Comparison of ENCODE assay signal across 18 cellular contexts in the genomic region with DNA sequence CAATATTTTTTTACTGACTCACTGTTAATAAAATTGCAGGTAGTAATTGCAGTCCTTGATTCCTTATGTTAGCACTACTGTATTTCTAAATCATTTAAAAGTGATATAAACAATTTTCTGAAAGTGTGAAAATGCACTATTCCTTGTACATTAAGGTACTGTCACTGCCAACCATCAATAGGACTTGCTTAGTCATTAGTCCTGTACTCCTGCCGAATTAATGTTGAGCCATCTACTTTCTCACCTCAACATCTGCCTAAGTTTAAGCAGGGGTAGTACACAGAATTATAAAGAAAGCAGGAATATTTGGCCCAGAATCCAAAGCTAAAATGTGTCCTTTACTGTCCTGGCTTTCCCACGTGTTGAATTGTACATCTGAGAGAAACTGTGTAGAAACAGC.
DNase-seq lines count a peak whose midpoint lies in the region; ATAC-seq and TF ChIP-seq lines count a peak whose summit lies in the region.
"Had no signal": no experiment of that assay in that cellular context is flagged by ENCODE, and none has a peak within 500 bp of the region (broad histone marks: within the 10 kb centered on the region; RNA-seq: fewer than 3 reads in every experiment).

No MANE protein-coding gene starts in this region.

- H2AFZ ChIP-seq in HCT116 (ENCODE audit: low read depth, low read length, poor library complexity, severe bottlenecking): peak overlapping the region; percentile 81
- H2AFZ ChIP-seq in PC-9: peak overlapping the region; percentile 24

- DNase-seq in DMS53 (lab: John Stamatoyannopoulos, UW) (peak; percentile 14), DMS53 treated with DMSO at 0.1 percent for 48 hours (lab: John Stamatoyannopoulos, UW; ENCODE audit: unreplicated experiment) (no peak), HCT116 (ENCODE audit: low read depth, low spot score) (no peak), PC-9 (no peak), glomerular visceral epithelial cell (ENCODE audit: extremely low spot score) (peak; percentile 3), midbrain (lab: John Stamatoyannopoulos, UW) (no peak), SKM-1 treated with dmso at 0.1 percent for 144 hours (lab: John Stamatoyannopoulos, UW; ENCODE audit: unreplicated experiment) (no peak), left lung (no peak)
- DNase-seq: 8988T, DMS153, EL, MV-4-11, NCI-H1417 treated with DMSO at 0.1 percent for 48 hours, NCI-H187 treated with DMSO at 0.1 percent for 48 hours, NCI-H226, NCI-H524 treated with DMSO at 0.1 percent for 48 hours, Right ventricle myocardium superior had no signal

- H3F3A ChIP-seq in PC-9 (ENCODE audit: insufficient read depth, low read depth): no peaks in the 10 kb centered on the region

- peak overlapping the region; percentile 38 for H3K4me2 ChIP-seq in HCT116 (ENCODE audit: low read length)
- H3K4me2 ChIP-seq in PC-9: no peak overlapping the region; the same call in 1 of the 2 replicates

- intact Hi-C loops in HCT116 (cut with micrococcal nuclease) (no loop called here), PC-9 (cut with micrococcal nuclease; ENCODE audit: unreplicated experiment) (no loop called here), left lung (cut with DNase I) (no loop called here)

- CTCF ChIA-PET in HCT116 (lab: Charles Lee): no interaction called here
- CTCF ChIA-PET in PC-9 (lab: Charles Lee): no interaction called here

- H4K20me1 ChIP-seq in HCT116 (ENCODE audit: insufficient read depth) (no peaks in the 10 kb centered on the region), PC-9 (ENCODE audit: insufficient read depth) (no peaks in the 10 kb centered on the region)

- POLR2A ChIA-PET in HCT116 (lab: Charles Lee): no interaction called here
- POLR2A ChIA-PET in PC-9 (lab: Charles Lee; ENCODE audit: unreplicated experiment): no interaction called here

- H3K4me1 ChIP-seq in HCT116 (ENCODE audit: control insufficient read depth in 1 of 2, insufficient read depth in 2 of 2, low read length in 2 of 2) (peaks cover 3 to 18% of the 10 kb centered on the region in 2 experiments; a peak in 3 of 4 replicates), PC-9 (replicated peaks; ENCODE audit: insufficient read depth) (peaks cover 9% of the 10 kb centered on the region), left lung (no peaks in the 10 kb centered on the region)

- H3K4me3 ChIP-seq in HCT116 (replicated peaks in 1 of 2; ENCODE audit: low read depth in 1 of 2, low read length in 2 of 2): no peak overlapping the region
- H3K4me3 ChIP-seq in PC-9: no peak overlapping the region
- no peak overlapping the region for H3K4me3 ChIP-seq in left lung
- H3K4me3 ChIP-seq: GM12878 had no signal

- TF ChIP-seq CTCF in HCT116 (IDR thresholded peaks at IDR 0.05 in 2 of 3, conservative IDR thresholded peaks at IDR 0.05 in 1 of 3; ENCODE audit: borderline replicate concordance in 1 of 3, insufficient read depth in 1 of 3, low read depth in 2 of 3, low read length in 2 of 3) (no peak), PC-9 (conservative IDR thresholded peaks at IDR 0.05) (no peak), left lung (IDR thresholded peaks at IDR 0.05) (no peak)

- ATAC-seq in HCT116 (0 out of 2 replicates have a peak, but pooled peaks have one; percentile 22), left lung (no peak)
- ATAC-seq: GM12878 had no signal

- H3K36me3 ChIP-seq in HCT116 (ENCODE audit: control insufficient read depth in 1 of 2, insufficient read depth in 2 of 2, low read length in 2 of 2) (no peaks in the 10 kb centered on the region), PC-9 (ENCODE audit: low read depth) (no peaks in the 10 kb centered on the region), left lung (no peaks in the 10 kb centered on the region)

- H3K27ac ChIP-seq in HCT116 (ENCODE audit: low read depth, low read length): no peak overlapping the region
- no peak overlapping the region for H3K27ac ChIP-seq in PC-9
- H3K27ac ChIP-seq in left lung: no peak overlapping the region

- RAD21 ChIA-PET in HCT116 (lab: Charles Lee; ENCODE audit: low non-redundant PET in 1 of 2, low total read pairs in 2 of 2, uncharacterized antibody in 2 of 2, unreplicated experiment in 2 of 2): no interaction called here

- TF ChIP-seq POLR2A in HCT116 (IDR thresholded peaks at IDR 0.05; ENCODE audit: borderline replicate concordance, extremely low read depth, insufficient read depth, insufficient read length): no peak

- H3K27me3 ChIP-seq in HCT116 (ENCODE audit: insufficient read depth, low read length): no peaks in the 10 kb centered on the region
- no peaks in the 10 kb centered on the region for H3K27me3 ChIP-seq in PC-9 (ENCODE audit: insufficient read depth, low read depth)
- no peaks in the 10 kb centered on the region for H3K27me3 ChIP-seq in left lung

- no peak overlapping the region for H3K9ac ChIP-seq in HCT116 (ENCODE audit: low read length)

- H3K9me3 ChIP-seq in HCT116 (ENCODE audit: control insufficient read depth in 1 of 2, insufficient read depth in 1 of 2, low read depth in 1 of 2, low read length in 2 of 2) (no peaks in the 10 kb centered on the region), PC-9 (ENCODE audit: insufficient read depth, low read depth) (no peaks in the 10 kb centered on the region), left lung (no peaks in the 10 kb centered on the region)

- H3K79me2 ChIP-seq in HCT116 (ENCODE audit: insufficient read depth, low read length): no peaks in the 10 kb centered on the region
- no peaks in the 10 kb centered on the region for H3K79me2 ChIP-seq in PC-9 (ENCODE audit: low read depth)

- BruUV-seq in HCT116 (replicated peaks; lab: Mats Ljungman, UMichigan) (no TSS peak), PC-9 (replicated peaks; lab: Mats Ljungman, UMichigan) (no TSS peak)

- no peak for TF ChIP-seq RAD21 in HCT116 (IDR thresholded peaks at IDR 0.05; ENCODE audit: low read depth)

- H3K9me2 ChIP-seq in HCT116 (ENCODE audit: insufficient read depth): no peaks in the 10 kb centered on the region
- H3K9me2 ChIP-seq in PC-9 (ENCODE audit: insufficient read depth): 0 out of 2 replicates have a peak, but pooled peaks cover 8% of the 10 kb centered on the region

TF ChIP-seq in HCT116, 20 proteins besides CTCF, POLR2A, EP300 and RAD21:
- no peak for TF ChIP-seq EGR1 (IDR thresholded peaks at IDR 0.05; ENCODE audit: low read depth)
- no peak for TF ChIP-seq TCF7L2 (IDR thresholded peaks at IDR 0.05; ENCODE audit: borderline replicate concordance, extremely low read depth, insufficient read depth, insufficient read length)
- no peak for TF ChIP-seq CBX3 (IDR thresholded peaks at IDR 0.05; ENCODE audit: low read depth)
- no peak for TF ChIP-seq POLR2AphosphoS5 (IDR thresholded peaks at IDR 0.05; ENCODE audit: low read depth, low read length)
- no peak for TF ChIP-seq JUND (IDR thresholded peaks at IDR 0.05)
- TF ChIP-seq ZBTB33 (IDR thresholded peaks at IDR 0.05; ENCODE audit: extremely low read depth, insufficient replicate concordance, low read length): no peak
- no peak for TF ChIP-seq FOSL1 (IDR thresholded peaks at IDR 0.05; ENCODE audit: low read depth)
- TF ChIP-seq, protein P1, sequence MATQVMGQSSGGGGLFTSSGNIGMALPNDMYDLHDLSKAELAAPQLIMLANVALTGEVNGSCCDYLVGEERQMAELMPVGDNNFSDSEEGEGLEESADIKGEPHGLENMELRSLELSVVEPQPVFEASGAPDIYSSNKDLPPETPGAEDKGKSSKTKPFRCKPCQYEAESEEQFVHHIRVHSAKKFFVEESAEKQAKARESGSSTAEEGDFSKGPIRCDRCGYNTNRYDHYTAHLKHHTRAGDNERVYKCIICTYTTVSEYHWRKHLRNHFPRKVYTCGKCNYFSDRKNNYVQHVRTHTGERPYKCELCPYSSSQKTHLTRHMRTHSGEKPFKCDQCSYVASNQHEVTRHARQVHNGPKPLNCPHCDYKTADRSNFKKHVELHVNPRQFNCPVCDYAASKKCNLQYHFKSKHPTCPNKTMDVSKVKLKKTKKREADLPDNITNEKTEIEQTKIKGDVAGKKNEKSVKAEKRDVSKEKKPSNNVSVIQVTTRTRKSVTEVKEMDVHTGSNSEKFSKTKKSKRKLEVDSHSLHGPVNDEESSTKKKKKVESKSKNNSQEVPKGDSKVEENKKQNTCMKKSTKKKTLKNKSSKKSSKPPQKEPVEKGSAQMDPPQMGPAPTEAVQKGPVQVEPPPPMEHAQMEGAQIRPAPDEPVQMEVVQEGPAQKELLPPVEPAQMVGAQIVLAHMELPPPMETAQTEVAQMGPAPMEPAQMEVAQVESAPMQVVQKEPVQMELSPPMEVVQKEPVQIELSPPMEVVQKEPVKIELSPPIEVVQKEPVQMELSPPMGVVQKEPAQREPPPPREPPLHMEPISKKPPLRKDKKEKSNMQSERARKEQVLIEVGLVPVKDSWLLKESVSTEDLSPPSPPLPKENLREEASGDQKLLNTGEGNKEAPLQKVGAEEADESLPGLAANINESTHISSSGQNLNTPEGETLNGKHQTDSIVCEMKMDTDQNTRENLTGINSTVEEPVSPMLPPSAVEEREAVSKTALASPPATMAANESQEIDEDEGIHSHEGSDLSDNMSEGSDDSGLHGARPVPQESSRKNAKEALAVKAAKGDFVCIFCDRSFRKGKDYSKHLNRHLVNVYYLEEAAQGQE (IDR thresholded peaks at IDR 0.05; ENCODE audit: low read depth): no peak
- TF ChIP-seq ZNF274 (IDR thresholded peaks at IDR 0.05; ENCODE audit: low read depth, low read length): no peak
- no peak; the same call in 1 of the 2 replicates for TF ChIP-seq SP1 (IDR thresholded peaks at IDR 0.05; ENCODE audit: low read depth)

Comparison
In these comparisons a context has a peak if more than half of its experiments do, and no peak if none do; other contexts are left out.
1. DNase-seq: peak in DMS53 (single experiment) and glomerular visceral epithelial cell (single experiment); none in DMS53 treated with DMSO at 0.1 percent for 48 hours (single experiment), HCT116 (single experiment), PC-9 (0 of 2), midbrain (single experiment), SKM-1 treated with dmso at 0.1 percent for 144 hours (single experiment) and left lung (0 of 2).